ENCODE assay signal across 8 cellular contexts in the genomic region with DNA sequence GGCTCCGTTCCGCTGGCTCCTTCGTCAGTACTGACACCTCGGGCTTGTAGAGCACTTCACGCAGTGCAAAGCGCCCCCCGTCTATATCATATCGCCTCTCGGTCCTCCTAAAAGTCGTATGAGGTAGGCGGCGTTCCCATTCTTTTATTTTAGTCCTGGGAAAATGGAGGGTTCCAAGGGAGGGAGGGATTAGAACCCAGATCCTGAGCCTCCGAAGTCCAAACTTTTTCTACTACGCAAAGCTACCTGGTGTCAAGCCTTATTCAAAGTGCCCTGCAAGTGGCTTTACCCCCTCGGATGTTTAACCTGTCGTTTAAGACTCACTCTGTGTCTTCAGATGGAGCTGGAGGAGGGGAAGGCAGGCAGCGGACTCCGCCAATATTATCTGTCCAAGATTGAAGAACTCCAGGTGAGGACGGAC. TPM values are rescaled to one million over a fixed set of nuclear protein-coding genes. Genes with fewer than 3 reads are reported as not detected.
DNase-seq lines count a peak whose midpoint lies in the region; ATAC-seq and TF ChIP-seq lines count a peak whose summit lies in the region.

No MANE protein-coding gene starts in this region.

- H3K23ac ChIP-seq in mesendoderm (ENCODE audit: low read length): peak overlapping the region; percentile 83

- ATAC-seq in heart right ventricle (no peak), left ventricle myocardium superior (no peak), body of pancreas (no peak), HG03442 (IDR thresholded peaks at IDR 0.05; ENCODE audit: unreplicated experiment) (no peak)

- peak overlapping the region; percentile 98 for H3K56ac ChIP-seq in mesendoderm (ENCODE audit: low read length)

- H3K9ac ChIP-seq in mesendoderm (ENCODE audit: low read length): peak overlapping the region; percentile 95

- H3K27ac ChIP-seq in heart right ventricle (peak overlapping the region; percentile 84 to 98 (median 94)), body of pancreas (peak overlapping the region; percentile 80 to 95 (median 90)), mesendoderm (ENCODE audit: low read depth, low read length) (peak overlapping the region; percentile 4), vagina (peak overlapping the region; percentile 94)

- H2BK15ac ChIP-seq in mesendoderm (replicated peaks; ENCODE audit: low read depth): no peak overlapping the region

- no peak overlapping the region for H4K5ac ChIP-seq in mesendoderm (ENCODE audit: low read length)

- 0 to 2% methylated on average over 19 of the region's 19 CpGs for WGBS in heart right ventricle, 2 donors
- WGBS in body of pancreas, 2 donors: 1% methylated on average over 19 of the region's 19 CpGs
- no CpG with 5 or more reads among the region's 19 CpGs for WGBS in mesendoderm (ENCODE audit: extremely low coverage, insufficient coverage, low lambda C conversion rate)

- peak overlapping the region; percentile 73 for H3K4ac ChIP-seq in mesendoderm (ENCODE audit: low read depth, low read length)

- H3K4me3 ChIP-seq in heart right ventricle (peak overlapping the region; percentile 69 to 98 (median 86)), body of pancreas (peak overlapping the region; percentile 43 to 89), mesendoderm (ENCODE audit: low read length) (peak overlapping the region; percentile 94), vagina (peak overlapping the region; percentile 90 to 94)

- no peak for DNase-seq in heart right ventricle
- no peak for DNase-seq in left ventricle myocardium superior
- DNase-seq in body of pancreas: no peak
- no peak for DNase-seq in mesendoderm
- no peak for DNase-seq in vagina (ENCODE audit: extremely low spot score in 2 of 2)
- DNase-seq in DMS153 treated with DMSO at 0.1 percent for 48 hours (lab: John Stamatoyannopoulos, UW; ENCODE audit: unreplicated experiment): no peak
- no peak for DNase-seq in SK-N-DZ (ENCODE audit: low spot score)

- H3K36me3 ChIP-seq in heart right ventricle: peaks cover 5 to 76% (median 65%) of the 10 kb centered on the region in 9 donors
- H3K36me3 ChIP-seq in body of pancreas (replicated peaks in 1 of 2; ENCODE audit: insufficient read depth in 1 of 2, low read depth in 2 of 2): peaks cover 0 to 37% of the 10 kb centered on the region in 2 donors
- peaks cover 23% of the 10 kb centered on the region for H3K36me3 ChIP-seq in mesendoderm (ENCODE audit: control insufficient read depth, insufficient read depth, low read length)
- H3K36me3 ChIP-seq in vagina: peaks cover 0 to 68% of the 10 kb centered on the region in 2 donors

- H3K4me1 ChIP-seq in heart right ventricle (peaks cover 5 to 33% (median 29%) of the 10 kb centered on the region in 9 donors), body of pancreas (peaks cover 33% of the 10 kb centered on the region), mesendoderm (ENCODE audit: control insufficient read depth, low read depth, low read length) (no peaks in the 10 kb centered on the region), vagina (peaks cover 36% of the 10 kb centered on the region)

- TF ChIP-seq POLR2A in body of pancreas (IDR thresholded peaks at IDR 0.05) (no peak), vagina (IDR thresholded peaks at IDR 0.05) (no peak)

- H2AK5ac ChIP-seq in mesendoderm (ENCODE audit: low read length): no peak overlapping the region

- H3K79me1 ChIP-seq in mesendoderm (ENCODE audit: low read length): peaks cover 24% of the 10 kb centered on the region

- peaks cover 34% of the 10 kb centered on the region for H3K79me2 ChIP-seq in mesendoderm (ENCODE audit: control insufficient read depth, insufficient read depth, low read length)

- peak overlapping the region; percentile 65 for H3K4me2 ChIP-seq in mesendoderm (ENCODE audit: low read length)

- peak overlapping the region; percentile 11 for H3K18ac ChIP-seq in mesendoderm (ENCODE audit: low read length)

- no peak overlapping the region for H2BK120ac ChIP-seq in mesendoderm (ENCODE audit: low read depth, low read length)

- no peaks in the 10 kb centered on the region for H3K9me3 ChIP-seq in heart right ventricle
- no peaks in the 10 kb centered on the region for H3K9me3 ChIP-seq in body of pancreas
- no peaks in the 10 kb centered on the region for H3K9me3 ChIP-seq in vagina

- no peak overlapping the region for H4K8ac ChIP-seq in mesendoderm (ENCODE audit: low read depth, low read length)

- H2BK5ac ChIP-seq in mesendoderm (ENCODE audit: low read length): peak overlapping the region; percentile 57

- no peaks in the 10 kb centered on the region for H3K27me3 ChIP-seq in heart right ventricle
- H3K27me3 ChIP-seq in body of pancreas: no peaks in the 10 kb centered on the region
- no peaks in the 10 kb centered on the region for H3K27me3 ChIP-seq in mesendoderm (ENCODE audit: insufficient read depth, low read length, poor library complexity)
- no peaks in the 10 kb centered on the region for H3K27me3 ChIP-seq in vagina

- intact Hi-C loops in heart right ventricle (cut with DNase I): loop anchor here in 6 of 10 donors (1.0 to 10.0 kb wide), 4 partner anchors 14 to 677 kb away; partner anchors contain the start of genes SMARCD2 (in 3 of the 6), CCDC47 (in 2 of the 6), DDX42 (in 2 of the 6) and CEP95 (in 1 of the 6)
- intact Hi-C loops in left ventricle myocardium superior (cut with micrococcal nuclease): no loop called here
- intact Hi-C loops in body of pancreas (cut with DNase I): no loop called here
- intact Hi-C loops in vagina (cut with DNase I): no loop called here

- no peak for TF ChIP-seq CTCF in heart right ventricle (IDR thresholded peaks at IDR 0.05)
- TF ChIP-seq CTCF in body of pancreas (IDR thresholded peaks at IDR 0.05): no peak
- no peak for TF ChIP-seq CTCF in vagina (IDR thresholded peaks at IDR 0.05)

RNA-seq across cellular contexts. Expression of gene FTSJ3, which starts 0.3 kb away (rescaled TPM):
- total RNA-seq in heart right ventricle (10 to 100 TPM; 17.5 to 43.0 (median 28.4) TPM), left ventricle myocardium superior (35.9 TPM), body of pancreas (10 to 100 TPM; 22.7 to 30.9 TPM), vagina (44.7 TPM)
- polyA plus RNA-seq in heart right ventricle: 10 to 100 TPM; 14.0 to 29.9 TPM
- 52.0 TPM for polyA plus RNA-seq in mesendoderm (2013, experiment 1 of 2)
- 50.6 TPM for polyA plus RNA-seq in mesendoderm (2013, experiment 2 of 2)
- 46.6 and 51.0 TPM in 2 replicates for polyA plus RNA-seq in SK-N-DZ (2014; cell fraction: cytosol; rRNA removed)
- 51.6 and 54.2 TPM in 2 replicates for polyA plus RNA-seq in SK-N-DZ (2014; cell fraction: nucleus; rRNA removed)

RNA-seq across cellular contexts. Expression of gene PSMC5, which starts 0.6 kb away (rescaled TPM):
- 100 to 1,000 TPM in 9 of 10 donors, 10 to 100 TPM in 1; 92.9 to 153 (median 119) TPM for total RNA-seq in heart right ventricle
- 100 to 1,000 TPM; 161 to 228 TPM for polyA plus RNA-seq in heart right ventricle
- 141 TPM for total RNA-seq in left ventricle myocardium superior
- total RNA-seq in body of pancreas: 10 to 100 TPM; 55.0 to 59.4 TPM
- 119 TPM for polyA plus RNA-seq in mesendoderm (2013, experiment 1 of 2)
- polyA plus RNA-seq in mesendoderm (2013, experiment 2 of 2): 121 TPM
- 92.3 TPM for total RNA-seq in vagina
- polyA plus RNA-seq in SK-N-DZ (2014; cell fraction: cytosol; rRNA removed): 36.5 and 48.9 TPM in 2 replicates
- 74.0 and 127 TPM in 2 replicates for polyA plus RNA-seq in SK-N-DZ (2014; cell fraction: nucleus; rRNA removed)

RNA-seq across cellular contexts. Expression of gene SMARCD2, which starts 14.7 kb away (rescaled TPM):
- total RNA-seq in heart right ventricle: 10 to 100 TPM; 11.6 to 35.7 (median 17.3) TPM
- 10 to 100 TPM; 23.6 to 31.3 TPM for polyA plus RNA-seq in heart right ventricle
- total RNA-seq in left ventricle myocardium superior: 28.4 TPM
- 10 to 100 TPM; 75.8 to 87.9 TPM for total RNA-seq in body of pancreas
- 39.6 TPM for polyA plus RNA-seq in mesendoderm (2013, experiment 1 of 2)
- 40.6 TPM for polyA plus RNA-seq in mesendoderm (2013, experiment 2 of 2)
- total RNA-seq in vagina: 146 TPM
- polyA plus RNA-seq in SK-N-DZ (2014; cell fraction: cytosol; rRNA removed): 130 and 152 TPM in 2 replicates
- polyA plus RNA-seq in SK-N-DZ (2014; cell fraction: nucleus; rRNA removed): 156 and 228 TPM in 2 replicates

RNA-seq across cellular contexts. Expression of gene CSH2, which starts 45.7 kb away (rescaled TPM):
- total RNA-seq in heart right ventricle: not detected
- not detected for polyA plus RNA-seq in heart right ventricle
- total RNA-seq in left ventricle myocardium superior: not detected
- total RNA-seq in body of pancreas: not detected
- polyA plus RNA-seq in mesendoderm (2013, experiment 1 of 2): 1.3 TPM
- polyA plus RNA-seq in mesendoderm (2013, experiment 2 of 2): 1.7 TPM
- total RNA-seq in vagina: not detected
- not detected in 2 replicates for polyA plus RNA-seq in SK-N-DZ (2014; cell fraction: cytosol; rRNA removed)
- not detected in 2 replicates for polyA plus RNA-seq in SK-N-DZ (2014; cell fraction: nucleus; rRNA removed)

RNA-seq across cellular contexts. Expression of gene DDX42, which starts 53.8 kb away (rescaled TPM):
- total RNA-seq in heart right ventricle (10 to 100 TPM; 54.8 to 69.9 (median 65.0) TPM), left ventricle myocardium superior (56.7 TPM), body of pancreas (100 to 1,000 TPM; 114 to 116 TPM), vagina (121 TPM)
- polyA plus RNA-seq in heart right ventricle: 10 to 100 TPM; 27.7 to 56.4 TPM
- polyA plus RNA-seq in mesendoderm (2013, experiment 1 of 2): 93.8 TPM
- 95.6 TPM for polyA plus RNA-seq in mesendoderm (2013, experiment 2 of 2)
- 89.0 and 91.4 TPM in 2 replicates for polyA plus RNA-seq in SK-N-DZ (2014; cell fraction: cytosol; rRNA removed)
- polyA plus RNA-seq in SK-N-DZ (2014; cell fraction: nucleus; rRNA removed): 241 and 400 TPM in 2 replicates

Comparison
In these comparisons a context has a peak if more than half of its experiments do, and no peak if none do; other contexts are left out.
1. intact Hi-C loops: an anchor here in heart right ventricle (1.0 to 10.0 kb wide); none called in left ventricle myocardium superior, body of pancreas and vagina.
2. H3K27ac ChIP-seq: peak in every context shown above with its lines; median percentile 94 in heart right ventricle; 94 in vagina; 90 in body of pancreas; 4 in mesendoderm.